ENCODE assay signal across 8 cellular contexts in genomic region chr20:38873050-38873581, GRCh38. TPM values are rescaled to one million over a fixed set of nuclear protein-coding genes. Genes with fewer than 3 reads are reported as not detected.
A peak's percentile ranks its signal among the peaks of the same experiment; 100 is the strongest.
DNase-seq lines count a peak whose midpoint lies in the region; ATAC-seq lines count a peak whose summit lies in the region.

No MANE protein-coding gene starts in this region.

- DNase-seq in activated CD4-positive, alpha-beta T cell treated with anti-CD3 and anti-CD28 coated beads for 24 hours (ENCODE audit: low read depth in 2 of 2) = peak; percentile 68 to 79
- DNase-seq in stimulated activated naive CD8-positive, alpha-beta T cell treated with anti-CD3 and anti-CD28 coated beads, Interleukin-15, amount 100 ng/mL, for 72 hours = peak; percentile 78 to 93
- no peak for DNase-seq in NCI-H2196 (lab: John Stamatoyannopoulos, UW; ENCODE audit: unreplicated experiment)
- no peak for DNase-seq in SK-N-DZ (ENCODE audit: low spot score)
- DNase-seq in right cardiac atrium = no peak

- H3K27me3 ChIP-seq in esophagus (ENCODE audit: control insufficient read depth in 1 of 2, insufficient read depth in 2 of 2, low read length in 2 of 2) (peaks cover 0 to 2% of the 10 kb centered on the region in 2 donors), right cardiac atrium (ENCODE audit: control insufficient read depth, insufficient read depth) (no peaks in the 10 kb centered on the region)

- peak overlapping the region in 1 of 2 donors; percentile 16 for H3K4me3 ChIP-seq in esophagus (ENCODE audit: low read depth in 1 of 2, low read length in 2 of 2)
- H3K4me3 ChIP-seq in right cardiac atrium (ENCODE audit: low read length) = no peak overlapping the region

- intact Hi-C loops in right cardiac atrium (cut with DNase I) = loop anchor here in 1 of 4 donors (10.0 kb wide), 1 partner anchor 68 kb away; the partner anchor contains the start of gene PPP1R16B

- peaks cover 81% of the 10 kb centered on the region for H3K4me1 Mint-ChIP-seq in stimulated activated naive CD8-positive, alpha-beta T cell treated with anti-CD3 and anti-CD28 coated beads, Interleukin-15, amount 100 ng/mL, for 72 hours

- H3K36me3 ChIP-seq in esophagus (ENCODE audit: control insufficient read depth in 2 of 2, insufficient read depth in 2 of 2, low read length in 1 of 2) = no peaks in the 10 kb centered on the region

- H3K27ac ChIP-seq in esophagus (ENCODE audit: low read depth in 2 of 2, low read length in 1 of 2) (peak overlapping the region; percentile 32 to 70), right cardiac atrium (ENCODE audit: low read length) (no peak overlapping the region)

- H3K27ac Mint-ChIP-seq in stimulated activated naive CD8-positive, alpha-beta T cell treated with anti-CD3 and anti-CD28 coated beads, Interleukin-15, amount 100 ng/mL, for 72 hours = peak overlapping the region; percentile 79 to 92

- ATAC-seq in GM18517 (IDR thresholded peaks at IDR 0.05; ENCODE audit: unreplicated experiment) (peak; percentile 55), HG02973 (IDR thresholded peaks at IDR 0.05; ENCODE audit: unreplicated experiment) (peak; percentile 50), right cardiac atrium (no peak)
- ATAC-seq in stimulated activated naive CD8-positive, alpha-beta T cell treated with anti-CD3 and anti-CD28 coated beads, Interleukin-15, amount 100 ng/mL, for 72 hours = peak; percentile 95

- no peaks in the 10 kb centered on the region for H3K9me3 Mint-ChIP-seq in stimulated activated naive CD8-positive, alpha-beta T cell treated with anti-CD3 and anti-CD28 coated beads, Interleukin-15, amount 100 ng/mL, for 72 hours

- H3K27me3 Mint-ChIP-seq in stimulated activated naive CD8-positive, alpha-beta T cell treated with anti-CD3 and anti-CD28 coated beads, Interleukin-15, amount 100 ng/mL, for 72 hours = no peaks in the 10 kb centered on the region

- H3K9me3 ChIP-seq in esophagus (ENCODE audit: control insufficient read depth in 2 of 2, insufficient read depth in 1 of 2, low read depth in 1 of 2, low read length in 1 of 2) (no peaks in the 10 kb centered on the region), right cardiac atrium (ENCODE audit: control insufficient read depth, low read length) (no peaks in the 10 kb centered on the region)

- 69 to 74% methylated on average over 12 of the region's 12 CpGs for WGBS in esophagus, 2 donors
- 66% methylated on average over 12 of the region's 12 CpGs for WGBS in right cardiac atrium

- peaks cover 4 to 12% of the 10 kb centered on the region in 2 donors for H3K4me1 ChIP-seq in esophagus (ENCODE audit: control insufficient read depth in 2 of 2, insufficient read depth in 2 of 2, low read length in 1 of 2)
- peaks cover 8% of the 10 kb centered on the region for H3K4me1 ChIP-seq in right cardiac atrium (ENCODE audit: control insufficient read depth, insufficient read depth, low read length)

- peak overlapping the region; percentile 71 to 74 for H3K4me3 Mint-ChIP-seq in stimulated activated naive CD8-positive, alpha-beta T cell treated with anti-CD3 and anti-CD28 coated beads, Interleukin-15, amount 100 ng/mL, for 72 hours

RNA-seq across cellular contexts. Expression of gene FAM83D, which starts 53.1 kb away (rescaled TPM):
- polyA plus RNA-seq in esophagus (10 to 100 TPM; 32.6 to 62.0 TPM), right cardiac atrium (0.63 TPM)
- polyA plus RNA-seq in SK-N-DZ (2014; cell fraction: cytosol; rRNA removed) = 99.3 and 104 TPM in 2 replicates
- 58.0 and 67.2 TPM in 2 replicates for polyA plus RNA-seq in SK-N-DZ (2014; cell fraction: nucleus; rRNA removed)
- under 1 TPM; 0.62 to 0.95 (median 0.78) TPM for total RNA-seq in right cardiac atrium

Comparison
In these comparisons a context has a peak if more than half of its experiments do, and no peak if none do; other contexts are left out.
1. ATAC-seq: peak in GM18517 (single experiment), HG02973 (single experiment) and stimulated activated naive CD8-positive, alpha-beta T cell treated with anti-CD3 and anti-CD28 coated beads, Interleukin-15, amount 100 ng/mL, for 72 hours (single experiment); none in right cardiac atrium (0 of 2).
2. DNase-seq: peak in activated CD4-positive, alpha-beta T cell treated with anti-CD3 and anti-CD28 coated beads for 24 hours (2 of 2) and stimulated activated naive CD8-positive, alpha-beta T cell treated with anti-CD3 and anti-CD28 coated beads, Interleukin-15, amount 100 ng/mL, for 72 hours (2 of 2); none in NCI-H2196 (single experiment), SK-N-DZ (single experiment) and right cardiac atrium (0 of 3).
3. RNA of gene FAM83D, which starts 53.1 kb away (polyA plus RNA-seq): 32.6 to 62.0 TPM in esophagus; 0.63 TPM in right cardiac atrium (single experiment); every median in the first group is over 10 times any median in the second.